In genomic region chr20:34052414-34052813, GRCh38 we compare ENCODE assay signal across 31 cellular contexts. TPM values are rescaled to one million over a fixed set of nuclear protein-coding genes. Genes with fewer than 3 reads are reported as not detected.
DNase-seq lines count a peak whose midpoint lies in the region; FAIRE-seq and TF ChIP-seq lines count a peak whose summit lies in the region.
"Had no signal": no experiment of that assay in that cellular context is flagged by ENCODE, and none has a peak within 500 bp of the region (broad histone marks: within the 10 kb centered on the region; RNA-seq: fewer than 3 reads in every experiment).

No MANE protein-coding gene starts in this region.

- H3K27me3 Mint-ChIP-seq in activated naive CD8-positive, alpha-beta T cell, result no peaks in the 10 kb centered on the region
- H3K27me3 Mint-ChIP-seq in activated naive CD8-positive, alpha-beta T cell treated with anti-CD3 and anti-CD28 coated beads for 36 hours, result no peaks in the 10 kb centered on the region
- H3K27me3 Mint-ChIP-seq: activated CD4-positive, alpha-beta T cell treated with anti-CD3 and anti-CD28 coated beads, Interleukin-2, amount 10 ng/mL, durations not matched to agents 7 days and 5 days; stimulated activated naive CD8-positive, alpha-beta T cell treated with anti-CD3 and anti-CD28 coated beads, Interleukin-15, Interleukin-2, amounts not matched to agents 100 ng/mL and 50 ng/mL, for 24 hours had no signal

- DNase-seq in activated naive CD8-positive, alpha-beta T cell treated with anti-CD3 and anti-CD28 coated beads for 36 hours, result no peak
- DNase-seq in dermis microvascular lymphatic vessel endothelial cell (ENCODE audit: low read depth in 2 of 2) (peak; percentile 32 to 55), small intestine (peak; percentile 64), pons (ENCODE audit: low spot score) (no peak), DMS114 treated with DMSO at 0.1 percent for 48 hours (lab: John Stamatoyannopoulos, UW; ENCODE audit: unreplicated experiment) (no peak), BE2C (no peak)
- DNase-seq: activated CD4-positive, alpha-beta T cell treated with anti-CD3 and anti-CD28 coated beads, Interleukin-2, amount 10 ng/mL, durations not matched to agents 7 days and 5 days; Caco-2; caudate nucleus; cortex of kidney; DMS79 treated with DMSO at 0.1 percent for 48 hours; GF-D8; glutamatergic neuron; HCEC 1CT; kidney; mesenchymal stem cell; NCI-H1092; NCI-H187 treated with DMSO at 0.1 percent for 48 hours; NCI-H2171 treated with DMSO at 0.1 percent for 48 hours; NCI-H526; occipital lobe had no signal

- H3K27ac ChIP-seq in liver (ENCODE audit: low read depth in 1 of 2, low read length in 2 of 2) (peak overlapping the region in 1 of 2 donors; percentile 34), small intestine (ENCODE audit: low read depth in 1 of 2, low read length in 1 of 2) (no peak overlapping the region)
- H3K27ac ChIP-seq: A549, thoracic aorta had no signal

- FAIRE-seq in small intestine (lab: Jason Lieb, UNC), result no peak
- FAIRE-seq: A549, astrocyte, endometrium, GM18507, kidney had no signal

- WGBS in liver, result 26% methylated on average over 2 of the region's 2 CpGs
- 12 to 35% (median 32%) methylated on average over 2 of the region's 2 CpGs for WGBS in small intestine, 3 donors

- TF ChIP-seq CTCF in liver (IDR thresholded peaks at IDR 0.05; ENCODE audit: low read depth, low read length, missing input control) (no peak), BE2C (IDR thresholded peaks at IDR 0.05; ENCODE audit: low read depth, low read length) (no peak)

- H3K9me3 ChIP-seq in liver (ENCODE audit: control insufficient read depth in 4 of 4, low read length in 3 of 4) (no peaks in the 10 kb centered on the region), small intestine (ENCODE audit: control insufficient read depth, low read depth) (no peaks in the 10 kb centered on the region), BE2C (no peaks in the 10 kb centered on the region)
- H3K9me3 ChIP-seq: A549, Caco-2, thoracic aorta had no signal

- H3K36me3 ChIP-seq in liver (ENCODE audit: control insufficient read depth in 4 of 4, insufficient read depth in 3 of 4, low read depth in 1 of 4, low read length in 3 of 4), result no peaks in the 10 kb centered on the region
- peaks cover 0 to 2% of the 10 kb centered on the region in 2 donors for H3K36me3 ChIP-seq in small intestine (ENCODE audit: control insufficient read depth in 2 of 2, insufficient read depth in 2 of 2, low read length in 2 of 2)
- H3K36me3 ChIP-seq in BE2C, result no peaks in the 10 kb centered on the region; the same call in 1 of the 2 replicates
- H3K36me3 ChIP-seq: thoracic aorta had no signal

- H3K4me1 Mint-ChIP-seq in activated naive CD8-positive, alpha-beta T cell (ENCODE audit: low read depth), result peaks cover 79% of the 10 kb centered on the region
- H3K4me1 Mint-ChIP-seq in activated naive CD8-positive, alpha-beta T cell treated with anti-CD3 and anti-CD28 coated beads for 36 hours, result peaks cover 62% of the 10 kb centered on the region

- H3K4me1 ChIP-seq in liver (ENCODE audit: control insufficient read depth in 4 of 4, insufficient read depth in 4 of 4, low read length in 3 of 4), result peaks cover 6 to 20% (median 14%) of the 10 kb centered on the region in 4 donors
- peaks cover 0 to 17% of the 10 kb centered on the region in 2 donors for H3K4me1 ChIP-seq in small intestine (ENCODE audit: control insufficient read depth in 2 of 2, insufficient read depth in 1 of 2, low read depth in 1 of 2, low read length in 1 of 2)
- peaks cover 3% of the 10 kb centered on the region for H3K4me1 ChIP-seq in BE2C
- H3K4me1 ChIP-seq: A549 had no signal

- H3K36me3 Mint-ChIP-seq in activated naive CD8-positive, alpha-beta T cell, result peaks cover 2% of the 10 kb centered on the region
- peaks cover 6% of the 10 kb centered on the region for H3K36me3 Mint-ChIP-seq in activated naive CD8-positive, alpha-beta T cell treated with anti-CD3 and anti-CD28 coated beads for 36 hours

- no peaks in the 10 kb centered on the region for H3K27me3 ChIP-seq in liver (ENCODE audit: control insufficient read depth in 4 of 4, insufficient read depth in 4 of 4, low read length in 3 of 4)
- no peaks in the 10 kb centered on the region for H3K27me3 ChIP-seq in small intestine (ENCODE audit: control insufficient read depth in 2 of 2, insufficient read depth in 2 of 2, low read length in 2 of 2)
- no peaks in the 10 kb centered on the region for H3K27me3 ChIP-seq in BE2C

- H3K4me3 ChIP-seq in liver (ENCODE audit: low read depth in 1 of 3, low read length in 3 of 3) (no peak overlapping the region), small intestine (ENCODE audit: low read depth in 1 of 2, low read length in 2 of 2) (no peak overlapping the region), BE2C (ENCODE audit: low read depth, low read length) (no peak overlapping the region)
- H3K4me3 ChIP-seq: A549, skin epidermis, thoracic aorta had no signal

- no peak overlapping the region for H3K9ac ChIP-seq in liver (ENCODE audit: low read depth in 1 of 2, low read length in 2 of 2)

- H3K27ac Mint-ChIP-seq in activated naive CD8-positive, alpha-beta T cell, result peak overlapping the region; percentile 22
- H3K27ac Mint-ChIP-seq in activated naive CD8-positive, alpha-beta T cell treated with anti-CD3 and anti-CD28 coated beads for 36 hours, result no peak overlapping the region
- H3K27ac Mint-ChIP-seq: activated CD4-positive, alpha-beta T cell treated with anti-CD3 and anti-CD28 coated beads, Interleukin-2, amount 10 ng/mL, durations not matched to agents 7 days and 5 days; stimulated activated naive CD8-positive, alpha-beta T cell treated with anti-CD3 and anti-CD28 coated beads, Interleukin-15, Interleukin-2, amounts not matched to agents 100 ng/mL and 50 ng/mL, for 24 hours; WTC11 had no signal

- H3K4me3 Mint-ChIP-seq in activated naive CD8-positive, alpha-beta T cell, result no peak overlapping the region
- H3K4me3 Mint-ChIP-seq in activated naive CD8-positive, alpha-beta T cell treated with anti-CD3 and anti-CD28 coated beads for 36 hours, result no peak overlapping the region
- H3K4me3 Mint-ChIP-seq: activated CD4-positive, alpha-beta T cell treated with anti-CD3 and anti-CD28 coated beads, Interleukin-2, amount 10 ng/mL, durations not matched to agents 7 days and 5 days; stimulated activated naive CD8-positive, alpha-beta T cell treated with anti-CD3 and anti-CD28 coated beads, Interleukin-15, Interleukin-2, amounts not matched to agents 100 ng/mL and 50 ng/mL, for 24 hours; WTC11 had no signal

- no peak for TF ChIP-seq RAD21 in liver (IDR thresholded peaks at IDR 0.05)

- H3K9me3 Mint-ChIP-seq in activated naive CD8-positive, alpha-beta T cell (ENCODE audit: low read depth), result no peaks in the 10 kb centered on the region
- no peaks in the 10 kb centered on the region for H3K9me3 Mint-ChIP-seq in activated naive CD8-positive, alpha-beta T cell treated with anti-CD3 and anti-CD28 coated beads for 36 hours
- H3K9me3 Mint-ChIP-seq: activated CD4-positive, alpha-beta T cell treated with anti-CD3 and anti-CD28 coated beads, Interleukin-2, amount 10 ng/mL, durations not matched to agents 7 days and 5 days; stimulated activated naive CD8-positive, alpha-beta T cell treated with anti-CD3 and anti-CD28 coated beads, Interleukin-15, Interleukin-2, amounts not matched to agents 100 ng/mL and 50 ng/mL, for 24 hours; WTC11 had no signal

TF ChIP-seq in liver, 16 proteins besides CTCF, POLR2A, EP300 and RAD21:
- peak; percentile 27 for TF ChIP-seq NR2F2 (IDR thresholded peaks at IDR 0.05)
- TF ChIP-seq TAF1 (conservative IDR thresholded peaks at IDR 0.05), result no peak
- peak in 1 of 2 donors; percentile 12 for TF ChIP-seq RXRA (IDR thresholded peaks at IDR 0.05)
- TF ChIP-seq HNF4A (conservative IDR thresholded peaks at IDR 0.05), result peak; percentile 56 to 80
- TF ChIP-seq, protein P1, sequence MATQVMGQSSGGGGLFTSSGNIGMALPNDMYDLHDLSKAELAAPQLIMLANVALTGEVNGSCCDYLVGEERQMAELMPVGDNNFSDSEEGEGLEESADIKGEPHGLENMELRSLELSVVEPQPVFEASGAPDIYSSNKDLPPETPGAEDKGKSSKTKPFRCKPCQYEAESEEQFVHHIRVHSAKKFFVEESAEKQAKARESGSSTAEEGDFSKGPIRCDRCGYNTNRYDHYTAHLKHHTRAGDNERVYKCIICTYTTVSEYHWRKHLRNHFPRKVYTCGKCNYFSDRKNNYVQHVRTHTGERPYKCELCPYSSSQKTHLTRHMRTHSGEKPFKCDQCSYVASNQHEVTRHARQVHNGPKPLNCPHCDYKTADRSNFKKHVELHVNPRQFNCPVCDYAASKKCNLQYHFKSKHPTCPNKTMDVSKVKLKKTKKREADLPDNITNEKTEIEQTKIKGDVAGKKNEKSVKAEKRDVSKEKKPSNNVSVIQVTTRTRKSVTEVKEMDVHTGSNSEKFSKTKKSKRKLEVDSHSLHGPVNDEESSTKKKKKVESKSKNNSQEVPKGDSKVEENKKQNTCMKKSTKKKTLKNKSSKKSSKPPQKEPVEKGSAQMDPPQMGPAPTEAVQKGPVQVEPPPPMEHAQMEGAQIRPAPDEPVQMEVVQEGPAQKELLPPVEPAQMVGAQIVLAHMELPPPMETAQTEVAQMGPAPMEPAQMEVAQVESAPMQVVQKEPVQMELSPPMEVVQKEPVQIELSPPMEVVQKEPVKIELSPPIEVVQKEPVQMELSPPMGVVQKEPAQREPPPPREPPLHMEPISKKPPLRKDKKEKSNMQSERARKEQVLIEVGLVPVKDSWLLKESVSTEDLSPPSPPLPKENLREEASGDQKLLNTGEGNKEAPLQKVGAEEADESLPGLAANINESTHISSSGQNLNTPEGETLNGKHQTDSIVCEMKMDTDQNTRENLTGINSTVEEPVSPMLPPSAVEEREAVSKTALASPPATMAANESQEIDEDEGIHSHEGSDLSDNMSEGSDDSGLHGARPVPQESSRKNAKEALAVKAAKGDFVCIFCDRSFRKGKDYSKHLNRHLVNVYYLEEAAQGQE (IDR thresholded peaks at IDR 0.05), result no peak
- no peak for TF ChIP-seq ATF3 (IDR thresholded peaks at IDR 0.05)

RNA-seq across cellular contexts. Expression of gene RALY, which starts 58.7 kb away (rescaled TPM):
- total RNA-seq in activated naive CD8-positive, alpha-beta T cell treated with anti-CD3 and anti-CD28 coated beads for 36 hours, result 100 to 1,000 TPM; 147 to 148 TPM
- total RNA-seq in dermis microvascular lymphatic vessel endothelial cell (62.3 and 95.2 TPM in 2 replicates), liver (10 to 100 TPM; 23.1 to 47.4 TPM)
- polyA plus RNA-seq in liver (10 to 100 TPM; 25.0 to 41.6 TPM), small intestine (100 to 1,000 TPM; 138 to 166 (median 152) TPM)
- 150 TPM for polyA plus RNA-seq in BE2C (2012; ENCODE audit: insufficient read depth, insufficient read length, low read depth)

RNA-seq across cellular contexts. Expression of gene EIF2S2, which starts 59.6 kb away (rescaled TPM):
- total RNA-seq in activated naive CD8-positive, alpha-beta T cell treated with anti-CD3 and anti-CD28 coated beads for 36 hours, result 100 to 1,000 TPM; 177 to 179 TPM
- total RNA-seq in dermis microvascular lymphatic vessel endothelial cell (52.5 and 61.9 TPM in 2 replicates), liver (10 to 100 TPM; 31.0 to 32.1 TPM)
- polyA plus RNA-seq in liver (10 to 100 TPM; 30.8 to 37.9 TPM), small intestine (10 to 100 TPM; 41.4 to 93.5 (median 62.7) TPM)
- 125 TPM for polyA plus RNA-seq in BE2C (2012; ENCODE audit: insufficient read depth, insufficient read length, low read depth)

Comparison
In these comparisons a context has a peak if more than half of its experiments do, and no peak if none do; other contexts are left out.
1. DNase-seq: peak in dermis microvascular lymphatic vessel endothelial cell (2 of 2) and small intestine (single experiment); none in activated naive CD8-positive, alpha-beta T cell treated with anti-CD3 and anti-CD28 coated beads for 36 hours (single experiment), pons (single experiment), DMS114 treated with DMSO at 0.1 percent for 48 hours (single experiment) and BE2C (single experiment).